1 cellular context compared by ENCODE assay signal in the genomic region with DNA sequence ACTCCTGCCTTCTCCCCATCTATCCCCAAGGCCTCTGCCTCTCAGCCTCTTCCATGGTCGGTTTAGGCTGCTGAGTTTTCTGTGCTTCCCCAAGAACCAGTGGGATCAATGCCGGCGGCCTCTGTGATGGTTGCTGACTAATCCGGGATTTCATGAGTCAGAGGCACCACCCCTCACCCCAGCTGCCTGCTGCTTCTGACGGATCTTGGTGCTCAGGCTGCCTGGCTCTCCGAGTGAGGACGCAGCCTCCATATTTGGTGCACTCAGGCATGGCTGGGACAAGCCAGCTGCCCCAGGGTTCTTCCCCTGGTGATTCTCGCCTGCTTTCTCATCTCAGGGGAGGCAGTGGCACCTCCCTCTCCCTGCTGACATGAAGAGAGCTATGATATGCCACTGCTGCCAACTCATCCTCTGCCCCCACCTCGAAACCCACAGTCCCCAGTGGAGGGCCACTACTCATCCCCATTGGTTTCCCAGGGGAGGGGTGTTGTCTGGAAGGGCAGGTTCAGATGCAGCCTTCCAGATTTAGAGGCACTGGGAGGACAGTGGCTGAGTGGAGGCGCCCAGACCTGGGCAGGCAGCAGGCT.
TF ChIP-seq lines count a peak whose summit lies in the region.

No MANE protein-coding gene starts in this region.

TF ChIP-seq in IMR-90, 13 proteins besides CTCF, POLR2A, EP300 and RAD21 (continued from another document):
- TF ChIP-seq RCOR1 (IDR thresholded peaks at IDR 0.05; ENCODE audit: insufficient replicate concordance, low read length) (peak; percentile 59), MAFK (IDR thresholded peaks at IDR 0.05; ENCODE audit: low read depth, low read length) (peak; percentile 37), FOS (IDR thresholded peaks at IDR 0.05; ENCODE audit: low read depth, low read length) (peak; percentile 97), RFX5 (IDR thresholded peaks at IDR 0.05; ENCODE audit: low read depth, low read length) (no peak), SMC3 (IDR thresholded peaks at IDR 0.05; ENCODE audit: low read depth, low read length) (no peak), CEBPB (IDR thresholded peaks at IDR 0.05; ENCODE audit: low read depth, low read length) (no peak), MAZ (IDR thresholded peaks at IDR 0.05; ENCODE audit: borderline replicate concordance, low read depth, low read length) (peak; percentile 21; the same call in 1 of the 2 replicates), CHD1 (IDR thresholded peaks at IDR 0.05; ENCODE audit: low read depth, low read length) (no peak), BHLHE40 (IDR thresholded peaks at IDR 0.05; ENCODE audit: low read depth, low read length) (peak; percentile 44; the same call in 1 of the 2 replicates), NFE2L2 (IDR thresholded peaks at IDR 0.05; ENCODE audit: low read depth, low read length) (peak; percentile 7; the same call in 1 of the 2 replicates)
- TF ChIP-seq, protein P1, sequence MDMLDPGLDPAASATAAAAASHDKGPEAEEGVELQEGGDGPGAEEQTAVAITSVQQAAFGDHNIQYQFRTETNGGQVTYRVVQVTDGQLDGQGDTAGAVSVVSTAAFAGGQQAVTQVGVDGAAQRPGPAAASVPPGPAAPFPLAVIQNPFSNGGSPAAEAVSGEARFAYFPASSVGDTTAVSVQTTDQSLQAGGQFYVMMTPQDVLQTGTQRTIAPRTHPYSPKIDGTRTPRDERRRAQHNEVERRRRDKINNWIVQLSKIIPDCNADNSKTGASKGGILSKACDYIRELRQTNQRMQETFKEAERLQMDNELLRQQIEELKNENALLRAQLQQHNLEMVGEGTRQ (IDR thresholded peaks at IDR 0.05; ENCODE audit: low read depth, low read length), result no peak
- TF ChIP-seq, protein P2, sequence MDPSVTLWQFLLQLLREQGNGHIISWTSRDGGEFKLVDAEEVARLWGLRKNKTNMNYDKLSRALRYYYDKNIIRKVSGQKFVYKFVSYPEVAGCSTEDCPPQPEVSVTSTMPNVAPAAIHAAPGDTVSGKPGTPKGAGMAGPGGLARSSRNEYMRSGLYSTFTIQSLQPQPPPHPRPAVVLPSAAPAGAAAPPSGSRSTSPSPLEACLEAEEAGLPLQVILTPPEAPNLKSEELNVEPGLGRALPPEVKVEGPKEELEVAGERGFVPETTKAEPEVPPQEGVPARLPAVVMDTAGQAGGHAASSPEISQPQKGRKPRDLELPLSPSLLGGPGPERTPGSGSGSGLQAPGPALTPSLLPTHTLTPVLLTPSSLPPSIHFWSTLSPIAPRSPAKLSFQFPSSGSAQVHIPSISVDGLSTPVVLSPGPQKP (IDR thresholded peaks at IDR 0.05; ENCODE audit: borderline replicate concordance, low read depth, low read length), result no peak
